In genomic region chr5:40381676-40382363, GRCh38 we compare ENCODE assay signal across 18 cellular contexts.
DNase-seq lines count a peak whose midpoint lies in the region; FAIRE-seq and TF ChIP-seq lines count a peak whose summit lies in the region.
"Had no signal": no experiment of that assay in that cellular context is flagged by ENCODE, and none has a peak within 500 bp of the region (broad histone marks: within the 10 kb centered on the region; RNA-seq: fewer than 3 reads in every experiment).

No MANE protein-coding gene starts in this region.

- H3K36me3 ChIP-seq in ACC112 (ENCODE audit: insufficient read depth, low read length): no peaks in the 10 kb centered on the region
- H3K36me3 ChIP-seq in SJSA1: no peaks in the 10 kb centered on the region
- H3K36me3 ChIP-seq: heart right ventricle had no signal

- intact Hi-C loops in posterior cingulate gyrus (cut with DNase I): no loop called here

- TF ChIP-seq CTCF in fibroblast of mammary gland (conservative IDR thresholded peaks at IDR 0.05; ENCODE audit: control insufficient read depth, insufficient read depth, low read depth, low read length): no peak

- peak overlapping the region; percentile 14; the same call in 1 of the 2 replicates for H3K4me3 ChIP-seq in ACC112 (ENCODE audit: low read depth, low read length)
- no peak overlapping the region for H3K4me3 ChIP-seq in SJSA1
- no peak overlapping the region for H3K4me3 ChIP-seq in fibroblast of mammary gland (ENCODE audit: control insufficient read depth, low read depth, low read length)
- H3K4me3 ChIP-seq: heart right ventricle had no signal

- no peaks in the 10 kb centered on the region for H3K79me2 ChIP-seq in ACC112 (ENCODE audit: control insufficient read depth, insufficient read depth, low read length, unreplicated experiment)

- H3K27me3 ChIP-seq in ACC112 (ENCODE audit: insufficient read depth, low read length): no peaks in the 10 kb centered on the region
- H3K27me3 ChIP-seq in SJSA1 (replicated peaks): no peaks in the 10 kb centered on the region
- H3K27me3 ChIP-seq: heart right ventricle had no signal

- FAIRE-seq in H54 (lab: Jason Lieb, UNC): peak; percentile 94
- FAIRE-seq: GM12892 had no signal

- no peak for DNase-seq in H54 (ENCODE audit: insufficient read length, low spot score)
- peak in 1 of 2 experiments; percentile 48 for DNase-seq in SJSA1 (ENCODE audit: low read depth in 1 of 2, low spot score in 2 of 2)
- DNase-seq in fibroblast of mammary gland (ENCODE audit: low read depth): peak; percentile 64
- DNase-seq in posterior cingulate gyrus: no peak
- DNase-seq in NCI-H510A (lab: John Stamatoyannopoulos, UW): no peak
- no peak for DNase-seq in NCI-H345 (lab: John Stamatoyannopoulos, UW)
- no peak for DNase-seq in iPS-NIHi7 (ENCODE audit: extremely low spot score)
- DNase-seq: activated B cell treated with CpG ODN at 0.5 μM for 24 hours; DND-41; heart right ventricle; left ventricle myocardium superior; naive B cell; NCI-H2081; SK-N-SH; stimulated activated CD4-positive, alpha-beta T cell treated with anti-CD3 and anti-CD28 coated beads, Interleukin-4, amount 100 ng/mL, for 24 hours; stimulated activated naive B cell treated with anti-CD40 and anti-IgM and Interleukin-4, amounts not matched to agents 10 μg/mL and 1 μg/mL and 100 μg/mL, for 72 hours had no signal

- H3K4me1 ChIP-seq in ACC112 (ENCODE audit: control insufficient read depth, insufficient read depth, low read length, unreplicated experiment): peaks cover 49% of the 10 kb centered on the region
- H3K4me1 ChIP-seq in SJSA1 (replicated peaks): peaks cover 51% of the 10 kb centered on the region

- no peak for TF ChIP-seq POLR2A in H54 (IDR thresholded peaks at IDR 0.05; ENCODE audit: low read depth, low read length)

- H3K27ac ChIP-seq in ACC112 (ENCODE audit: low read depth, low read length) (peak overlapping the region; percentile 60), SJSA1 (peak overlapping the region; percentile 70)
- H3K27ac ChIP-seq: heart right ventricle had no signal

- H3K9me3 ChIP-seq in SJSA1 (replicated peaks): no peaks in the 10 kb centered on the region
- H3K9me3 ChIP-seq: SK-N-SH had no signal

- H2AFZ ChIP-seq in ACC112 (ENCODE audit: low read length, unreplicated experiment): no peak overlapping the region
